In the genomic region with DNA sequence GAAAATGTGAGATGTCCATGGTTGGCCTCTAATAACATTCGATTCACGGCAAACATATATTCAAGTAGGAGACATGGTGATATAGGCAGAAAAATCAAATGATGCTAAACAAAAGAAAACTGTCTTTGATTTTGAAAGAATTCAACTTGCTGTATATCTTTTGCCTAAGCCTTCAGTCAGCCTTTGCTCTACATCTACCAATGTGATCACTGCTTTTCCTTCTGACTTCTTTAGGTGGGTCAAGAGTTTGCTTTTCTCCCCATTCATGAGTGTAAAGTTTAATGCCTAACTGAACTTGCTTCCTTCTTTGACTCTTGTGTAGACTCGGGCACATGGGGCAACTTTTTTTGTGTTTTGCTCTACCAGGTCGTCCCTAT, we compare ENCODE assay signal across 1 cellular context.
TF ChIP-seq lines count a peak whose summit lies in the region.

No MANE protein-coding gene starts in this region.

TF ChIP-seq in K562, 482 proteins besides CTCF, POLR2A, EP300 and RAD21:
- no peak for TF ChIP-seq ZNF77 (CRISPR knock-in tag; IDR thresholded peaks at IDR 0.05)
- TF ChIP-seq, protein P1, sequence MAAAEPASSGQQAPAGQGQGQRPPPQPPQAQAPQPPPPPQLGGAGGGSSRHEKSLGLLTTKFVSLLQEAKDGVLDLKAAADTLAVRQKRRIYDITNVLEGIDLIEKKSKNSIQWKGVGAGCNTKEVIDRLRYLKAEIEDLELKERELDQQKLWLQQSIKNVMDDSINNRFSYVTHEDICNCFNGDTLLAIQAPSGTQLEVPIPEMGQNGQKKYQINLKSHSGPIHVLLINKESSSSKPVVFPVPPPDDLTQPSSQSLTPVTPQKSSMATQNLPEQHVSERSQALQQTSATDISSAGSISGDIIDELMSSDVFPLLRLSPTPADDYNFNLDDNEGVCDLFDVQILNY (CRISPR knock-in tag; IDR thresholded peaks at IDR 0.05), result no peak
- no peak for TF ChIP-seq EZH2 (IDR thresholded peaks at IDR 0.05; ENCODE audit: borderline replicate concordance, low read depth, low read length)
- TF ChIP-seq ZSCAN32 (CRISPR knock-in tag; IDR thresholded peaks at IDR 0.05), result no peak
- no peak for TF ChIP-seq CEBPG (CRISPR knock-in tag; IDR thresholded peaks at IDR 0.05)
- TF ChIP-seq CEBPG (tag; conservative IDR thresholded peaks at IDR 0.05 in 1 of 2, IDR thresholded peaks at IDR 0.05 in 1 of 2), result no peak
- no peak for TF ChIP-seq RNF2 (IDR thresholded peaks at IDR 0.05)
- no peak for TF ChIP-seq ZNF354B (CRISPR knock-in tag; IDR thresholded peaks at IDR 0.05)
- TF ChIP-seq ZNF253 (CRISPR knock-in tag; conservative IDR thresholded peaks at IDR 0.05), result no peak
- TF ChIP-seq, protein P2, sequence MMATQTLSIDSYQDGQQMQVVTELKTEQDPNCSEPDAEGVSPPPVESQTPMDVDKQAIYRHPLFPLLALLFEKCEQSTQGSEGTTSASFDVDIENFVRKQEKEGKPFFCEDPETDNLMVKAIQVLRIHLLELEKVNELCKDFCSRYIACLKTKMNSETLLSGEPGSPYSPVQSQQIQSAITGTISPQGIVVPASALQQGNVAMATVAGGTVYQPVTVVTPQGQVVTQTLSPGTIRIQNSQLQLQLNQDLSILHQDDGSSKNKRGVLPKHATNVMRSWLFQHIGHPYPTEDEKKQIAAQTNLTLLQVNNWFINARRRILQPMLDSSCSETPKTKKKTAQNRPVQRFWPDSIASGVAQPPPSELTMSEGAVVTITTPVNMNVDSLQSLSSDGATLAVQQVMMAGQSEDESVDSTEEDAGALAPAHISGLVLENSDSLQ (IDR thresholded peaks at IDR 0.05), result no peak
